Comparison of ENCODE assay signal across 1 cellular context in genomic region chr14:61695695-61696527, GRCh38.
TF ChIP-seq lines count a peak whose summit lies in the region.

No MANE protein-coding gene starts in this region.

TF ChIP-seq in HepG2, 621 proteins besides CTCF, POLR2A, EP300 and RAD21 (continued from another document and continues in another):
- TF ChIP-seq ZNF232 (CRISPR knock-in tag; IDR thresholded peaks at IDR 0.05; ENCODE audit: borderline replicate concordance) (peak; percentile 70; the same call in 1 of the 2 replicates), HNF4A (CRISPR knock-in tag; IDR thresholded peaks at IDR 0.05) (peak; percentile 45), ZNF670 (CRISPR knock-in tag; IDR thresholded peaks at IDR 0.05; ENCODE audit: borderline replicate concordance) (peak; percentile 83; the same call in 1 of the 2 replicates), PHB2 (IDR thresholded peaks at IDR 0.05; ENCODE audit: partially characterized antibody) (no peak), HNF1B (CRISPR knock-in tag; IDR thresholded peaks at IDR 0.05) (no peak), KDM3A (CRISPR knock-in tag; IDR thresholded peaks at IDR 0.05; ENCODE audit: low read depth) (peak; percentile 61; the same call in 1 of the 2 replicates), ZSCAN12 (CRISPR knock-in tag; IDR thresholded peaks at IDR 0.05) (no peak), ZNF644 (CRISPR knock-in tag; IDR thresholded peaks at IDR 0.05; ENCODE audit: low read depth) (0 out of 2 replicates have a peak, but pooled peaks have one; percentile 20), AGO1 (IDR thresholded peaks at IDR 0.05; ENCODE audit: low read depth, low read length, poor library complexity, severe bottlenecking) (no peak), ZSCAN31 (CRISPR knock-in tag; IDR thresholded peaks at IDR 0.05; ENCODE audit: low read depth) (peak; percentile 68; the same call in 1 of the 2 replicates), ZFX (CRISPR knock-in tag; IDR thresholded peaks at IDR 0.05; ENCODE audit: low read depth) (peak; percentile 74), TEAD3 (CRISPR knock-in tag; optimal IDR thresholded peaks at IDR 0.05; ENCODE audit: borderline replicate concordance) (no peak), AGO2 (optimal IDR thresholded peaks at IDR 0.05; ENCODE audit: low read depth, low read length) (peak; percentile 97), SOX5 (CRISPR knock-in tag; IDR thresholded peaks at IDR 0.05; ENCODE audit: borderline replicate concordance) (no peak), ZNF777 (CRISPR knock-in tag; IDR thresholded peaks at IDR 0.05) (0 out of 2 replicates have a peak, but pooled peaks have one; percentile 12), KMT2A (CRISPR knock-in tag; IDR thresholded peaks at IDR 0.05) (peak; percentile 59), ZNF225 (CRISPR knock-in tag; IDR thresholded peaks at IDR 0.05) (no peak), ATF2 (CRISPR knock-in tag; IDR thresholded peaks at IDR 0.05) (peak; percentile 9; the same call in 1 of the 2 replicates), MYC (CRISPR knock-in tag; IDR thresholded peaks at IDR 0.05; ENCODE audit: borderline replicate concordance) (peak; percentile 51; the same call in 1 of the 2 replicates), ZNF773 (CRISPR knock-in tag; IDR thresholded peaks at IDR 0.05; ENCODE audit: borderline replicate concordance) (peak; percentile 67; the same call in 1 of the 2 replicates), ZNF691 (CRISPR knock-in tag; IDR thresholded peaks at IDR 0.05; ENCODE audit: borderline replicate concordance, low read depth) (no peak), E2F1 (CRISPR knock-in tag; IDR thresholded peaks at IDR 0.05) (peak; percentile 30; the same call in 1 of the 2 replicates), ZFAT (CRISPR knock-in tag; conservative IDR thresholded peaks at IDR 0.05) (peak; percentile 59; the same call in 1 of the 2 replicates), ZMAT3 (CRISPR knock-in tag; conservative IDR thresholded peaks at IDR 0.05) (0 out of 2 replicates have a peak, but pooled peaks have one; percentile 46), ZNF136 (CRISPR knock-in tag; IDR thresholded peaks at IDR 0.05; ENCODE audit: low read depth) (no peak), SMAD9 (CRISPR knock-in tag; IDR thresholded peaks at IDR 0.05) (no peak), PRDM15 (CRISPR knock-in tag; IDR thresholded peaks at IDR 0.05) (peak; percentile 68; the same call in 1 of the 2 replicates), SNAPC4 (CRISPR knock-in tag; IDR thresholded peaks at IDR 0.05) (no peak), MEF2D (CRISPR knock-in tag; IDR thresholded peaks at IDR 0.05) (0 out of 2 replicates have a peak, but pooled peaks have one; percentile 1), CCDC6 (CRISPR knock-in tag; IDR thresholded peaks at IDR 0.05) (0 out of 2 replicates have a peak, but pooled peaks have one; percentile 6), HINFP (CRISPR knock-in tag; IDR thresholded peaks at IDR 0.05; ENCODE audit: low read depth) (0 out of 2 replicates have a peak, but pooled peaks have one; percentile 37), GMEB2 (CRISPR knock-in tag; IDR thresholded peaks at IDR 0.05; ENCODE audit: low read depth) (no peak), POGK (CRISPR knock-in tag; conservative IDR thresholded peaks at IDR 0.05) (0 out of 2 replicates have a peak, but pooled peaks have one; percentile 67), FUBP1 (CRISPR knock-in tag; IDR thresholded peaks at IDR 0.05; ENCODE audit: borderline replicate concordance) (no peak), ELF1 (CRISPR knock-in tag; IDR thresholded peaks at IDR 0.05) (peak; percentile 13; the same call in 1 of the 2 replicates), ZNF569 (CRISPR knock-in tag; IDR thresholded peaks at IDR 0.05; ENCODE audit: borderline replicate concordance) (0 out of 2 replicates have a peak, but pooled peaks have one; percentile 24)
